Comparison of ENCODE assay signal across 8 cellular contexts in genomic region chr16:106623-107324, GRCh38. TPM values are rescaled to one million over a fixed set of nuclear protein-coding genes. Genes with fewer than 3 reads are reported as not detected.
DNase-seq lines count a peak whose midpoint lies in the region; ATAC-seq and TF ChIP-seq lines count a peak whose summit lies in the region.
"Had no signal": no experiment of that assay in that cellular context is flagged by ENCODE, and none has a peak within 500 bp of the region (broad histone marks: within the 10 kb centered on the region; RNA-seq: fewer than 3 reads in every experiment).

No MANE protein-coding gene starts in this region.

- CTCF ChIA-PET in T-cell (lab: Charles Lee): interaction anchor here (0.6 to 1.5 kb wide), 13 partner anchors 10 to 318 kb away, joined by 3 to 18 read pairs (median 4); partner anchors contain the start of genes POLR3K (in 1 of the 2), RAB11FIP3 (in 1 of the 2) and SNRNP25 (in 1 of the 2)

- peaks cover 16 to 22% of the 10 kb centered on the region in 2 donors for H3K36me3 ChIP-seq in ascending aorta
- H3K36me3 ChIP-seq in hepatocyte (replicated peaks; ENCODE audit: insufficient read depth, low read depth): no peaks in the 10 kb centered on the region
- peaks cover 0 to 31% (median 10%) of the 10 kb centered on the region in 4 donors for H3K36me3 ChIP-seq in sigmoid colon

- H2AFZ ChIP-seq in hepatocyte: no peak overlapping the region

- no peaks in the 10 kb centered on the region for H3K9me2 ChIP-seq in hepatocyte (replicated peaks; ENCODE audit: insufficient read depth)

- no peak overlapping the region for H3K4me2 ChIP-seq in hepatocyte

- H3K36me3 Mint-ChIP-seq in T-cell: peaks cover 26% of the 10 kb centered on the region

- no peak for TF ChIP-seq POLR2A in sigmoid colon (IDR thresholded peaks at IDR 0.05)

- ATAC-seq in T-cell (replicated peaks in 1 of 4): peak; percentile 68 to 85 (median 80)
- no peak for ATAC-seq in GM21786 (IDR thresholded peaks at IDR 0.05; ENCODE audit: unreplicated experiment)

- POLR2A ChIA-PET in T-cell (lab: Charles Lee): interaction anchor here in 1 of 2 donors (0.6 kb wide), 1 partner anchor 1921 kb away, joined by 5 read pairs; no protein-coding TSS in a partner anchor

- H3K9me3 Mint-ChIP-seq in T-cell: no peaks in the 10 kb centered on the region

- no peaks in the 10 kb centered on the region for H3K9me3 ChIP-seq in ascending aorta
- no peaks in the 10 kb centered on the region for H3K9me3 ChIP-seq in hepatocyte (ENCODE audit: low read depth)
- no peaks in the 10 kb centered on the region for H3K9me3 ChIP-seq in sigmoid colon

- no peak for TF ChIP-seq EP300 in sigmoid colon (IDR thresholded peaks at IDR 0.05)

- H3K4me1 Mint-ChIP-seq in T-cell: peaks cover 0 to 4% (median 0%) of the 10 kb centered on the region in 3 donors

- H3K27me3 ChIP-seq in ascending aorta: no peaks in the 10 kb centered on the region
- H3K27me3 ChIP-seq in hepatocyte: no peaks in the 10 kb centered on the region
- H3K27me3 ChIP-seq in sigmoid colon: no peaks in the 10 kb centered on the region

- H3K27ac ChIP-seq in ascending aorta (peak overlapping the region; percentile 37 to 54), hepatocyte (no peak overlapping the region), sigmoid colon (no peak overlapping the region)

- no peaks in the 10 kb centered on the region for H3K79me2 ChIP-seq in hepatocyte

- DNase-seq in NCI-H1417 treated with DMSO at 0.1 percent for 48 hours (lab: John Stamatoyannopoulos, UW) (peak; percentile 28), T-cell (peak in 33 of 34 experiments; percentile 20 to 66 (median 40)), ascending aorta (ENCODE audit: low spot score in 2 of 2) (peak in 1 of 2 donors; percentile 79), hepatocyte (ENCODE audit: low spot score) (peak; percentile 89), sigmoid colon (no peak)

- no peaks in the 10 kb centered on the region for H3K27me3 Mint-ChIP-seq in T-cell

- intact Hi-C loops in ascending aorta (cut with DNase I): loop anchor here (1.0 kb wide), 1 partner anchor 75 kb away; no protein-coding TSS in a partner anchor
- intact Hi-C loops in sigmoid colon (cut with DNase I): loop anchor here (1.0 kb wide), 1 partner anchor 75 kb away; no protein-coding TSS in a partner anchor

- H3K4me3 ChIP-seq in ascending aorta: no peak overlapping the region
- no peak overlapping the region for H3K4me3 ChIP-seq in hepatocyte
- no peak overlapping the region for H3K4me3 ChIP-seq in sigmoid colon

- H3K4me1 ChIP-seq in ascending aorta (peaks cover 9 to 19% of the 10 kb centered on the region in 2 donors), hepatocyte (ENCODE audit: insufficient read depth) (no peaks in the 10 kb centered on the region), sigmoid colon (peaks cover 0 to 7% (median 0%) of the 10 kb centered on the region in 4 donors)

- no peak overlapping the region for H3K4me3 Mint-ChIP-seq in T-cell

- peak; percentile 67 for TF ChIP-seq CTCF in GM12874 (IDR thresholded peaks at IDR 0.05; ENCODE audit: insufficient read depth, low read depth, low read length)
- TF ChIP-seq CTCF in ascending aorta (IDR thresholded peaks at IDR 0.05): peak; percentile 67 to 83 (median 70)
- peak; percentile 77 for TF ChIP-seq CTCF in hepatocyte (IDR thresholded peaks at IDR 0.05; ENCODE audit: poor library complexity)
- TF ChIP-seq CTCF in sigmoid colon (IDR thresholded peaks at IDR 0.05): peak; percentile 20 to 83 (median 74)

- H3K27ac Mint-ChIP-seq in T-cell: no peak overlapping the region

- 38% methylated on average over 6 of the region's 6 CpGs for WGBS in hepatocyte (ENCODE audit: low lambda C conversion rate, missing lambda C conversion rate)
- whole genome bisulfite sequencing in sigmoid colon, 2 donors: 31 to 38% methylated on average over 6 of the region's 6 CpGs

- no peaks in the 10 kb centered on the region for H4K20me1 ChIP-seq in hepatocyte (ENCODE audit: insufficient read depth, poor library complexity, severe bottlenecking)

RNA-seq across cellular contexts. Expression of gene MPG, which starts 28.7 kb away (rescaled TPM):
- 10 to 100 TPM; 18.3 to 48.2 (median 38.7) TPM for total RNA-seq in T-cell
- total RNA-seq in ascending aorta: 406 TPM
- total RNA-seq in hepatocyte: 67.4 and 85.7 TPM in 2 replicates
- 83.9 and 121 TPM in 2 replicates for polyA plus RNA-seq in hepatocyte
- 100 to 1,000 TPM in 2 of 4 donors, 10 to 100 TPM in 2; 74.3 to 118 (median 100.0) TPM for total RNA-seq in sigmoid colon
- 10 to 100 TPM; 52.2 to 72.7 (median 72.5) TPM for polyA plus RNA-seq in sigmoid colon

RNA-seq across cellular contexts. Expression of gene NPRL3, which starts 31.7 kb away (rescaled TPM):
- total RNA-seq in T-cell: 10 to 100 TPM; 29.3 to 44.1 (median 39.2) TPM
- 24.9 TPM for total RNA-seq in ascending aorta
- 5.5 and 10.2 TPM in 2 replicates for total RNA-seq in hepatocyte
- polyA plus RNA-seq in hepatocyte: 28.8 and 31.2 TPM in 2 replicates
- 10 to 100 TPM; 10.2 to 22.8 (median 15.7) TPM for total RNA-seq in sigmoid colon
- polyA plus RNA-seq in sigmoid colon: 10 to 100 TPM in 1 of 3 donors, 1 to 10 TPM in 2; 4.8 to 22.8 (median 6.2) TPM

RNA-seq across cellular contexts. Expression of gene RHBDF1, which starts 34.3 kb away (rescaled TPM):
- total RNA-seq in T-cell (under 1 TPM; 0.19 to 0.93 (median 0.53) TPM), ascending aorta (146 TPM), hepatocyte (21.8 and 41.5 TPM in 2 replicates), sigmoid colon (10 to 100 TPM; 16.8 to 42.1 (median 19.6) TPM)
- polyA plus RNA-seq in hepatocyte (73.6 and 95.3 TPM in 2 replicates), sigmoid colon (10 to 100 TPM in 1 of 3 donors, 1 to 10 TPM in 2; 6.0 to 22.3 (median 6.0) TPM)

RNA-seq across cellular contexts. Expression of gene HBZ, which starts 45.7 kb away (rescaled TPM):
- total RNA-seq in T-cell (under 1 TPM in 3 of 5 donors, not detected in 2; 0.51 to 0.76 (median 0.59) TPM), ascending aorta (not detected), hepatocyte (not detected in 2 replicates), sigmoid colon (not detected)
- polyA plus RNA-seq in hepatocyte (0.28 TPM in 1 of 2 replicates, not detected in the other), sigmoid colon (under 1 TPM in 1 of 3 donors, not detected in 2; 0.10 TPM)
- total RNA-seq: lower leg skin had no signal

RNA-seq across cellular contexts. Expression of gene SNRNP25, which starts 53.1 kb away (rescaled TPM):
- total RNA-seq in T-cell (10 to 100 TPM in 2 of 5 donors, 1 to 10 TPM in 3; 6.8 to 11.4 (median 9.0) TPM), ascending aorta (not detected), hepatocyte (18.2 and 18.3 TPM in 2 replicates), sigmoid colon (10 to 100 TPM; 23.0 to 36.5 (median 32.4) TPM)
- polyA plus RNA-seq in hepatocyte (35.3 and 43.1 TPM in 2 replicates), sigmoid colon (10 to 100 TPM; 26.4 to 41.7 (median 38.8) TPM)

Comparison
In these comparisons a context has a peak if more than half of its experiments do, and no peak if none do; other contexts are left out.
1. H3K27ac ChIP-seq: peak in ascending aorta (2 of 2); none in hepatocyte (single experiment) and sigmoid colon (0 of 4).
2. RNA of gene RHBDF1, which starts 34.3 kb away (total RNA-seq): 146 TPM in ascending aorta (single experiment), 21.8 to 41.5 TPM in hepatocyte and 16.8 to 42.1 TPM in sigmoid colon; 0.19 to 0.93 TPM in T-cell; every median in the first group is over 4 times any median in the second.
3. Peak in every context shown above with its lines, with median percentiles within 50 percentile points of each other: CTCF ChIP-seq.